1 cellular context compared by ENCODE assay signal in the genomic region with DNA sequence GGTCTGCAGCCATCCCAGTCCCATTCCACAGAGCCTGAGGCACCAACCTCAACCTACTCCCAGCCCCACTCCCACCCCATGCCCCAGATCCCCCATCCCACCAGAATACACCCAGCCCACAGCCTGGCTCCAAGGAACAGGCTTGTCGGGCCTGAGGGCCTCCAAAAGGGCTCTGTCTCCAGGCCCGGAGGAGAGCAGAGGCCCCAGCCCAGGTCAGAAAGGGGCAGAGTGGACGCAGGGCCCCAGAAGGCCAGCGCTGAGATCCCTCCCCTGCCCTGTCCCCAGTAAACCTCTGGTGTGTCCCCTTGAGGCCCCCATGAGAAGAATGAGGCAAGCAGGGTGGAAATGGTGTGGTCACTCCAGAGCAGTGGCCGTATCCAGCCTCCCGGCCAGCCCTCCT.
TF ChIP-seq lines count a peak whose summit lies in the region.

No MANE protein-coding gene starts in this region.

TF ChIP-seq in WTC11, 78 proteins besides CTCF, POLR2A, EP300 and RAD21 (continued from another document):
- TF ChIP-seq, protein P1, sequence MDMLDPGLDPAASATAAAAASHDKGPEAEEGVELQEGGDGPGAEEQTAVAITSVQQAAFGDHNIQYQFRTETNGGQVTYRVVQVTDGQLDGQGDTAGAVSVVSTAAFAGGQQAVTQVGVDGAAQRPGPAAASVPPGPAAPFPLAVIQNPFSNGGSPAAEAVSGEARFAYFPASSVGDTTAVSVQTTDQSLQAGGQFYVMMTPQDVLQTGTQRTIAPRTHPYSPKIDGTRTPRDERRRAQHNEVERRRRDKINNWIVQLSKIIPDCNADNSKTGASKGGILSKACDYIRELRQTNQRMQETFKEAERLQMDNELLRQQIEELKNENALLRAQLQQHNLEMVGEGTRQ (CRISPR knock-in tag; IDR thresholded peaks at IDR 0.05): no peak
- TF ChIP-seq, protein P2, sequence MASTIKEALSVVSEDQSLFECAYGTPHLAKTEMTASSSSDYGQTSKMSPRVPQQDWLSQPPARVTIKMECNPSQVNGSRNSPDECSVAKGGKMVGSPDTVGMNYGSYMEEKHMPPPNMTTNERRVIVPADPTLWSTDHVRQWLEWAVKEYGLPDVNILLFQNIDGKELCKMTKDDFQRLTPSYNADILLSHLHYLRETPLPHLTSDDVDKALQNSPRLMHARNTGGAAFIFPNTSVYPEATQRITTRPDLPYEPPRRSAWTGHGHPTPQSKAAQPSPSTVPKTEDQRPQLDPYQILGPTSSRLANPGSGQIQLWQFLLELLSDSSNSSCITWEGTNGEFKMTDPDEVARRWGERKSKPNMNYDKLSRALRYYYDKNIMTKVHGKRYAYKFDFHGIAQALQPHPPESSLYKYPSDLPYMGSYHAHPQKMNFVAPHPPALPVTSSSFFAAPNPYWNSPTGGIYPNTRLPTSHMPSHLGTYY (CRISPR knock-in tag; IDR thresholded peaks at IDR 0.05): no peak
- no peak for TF ChIP-seq TEAD1 (CRISPR knock-in tag; IDR thresholded peaks at IDR 0.05)
- no peak for TF ChIP-seq NR3C1 (CRISPR knock-in tag; conservative IDR thresholded peaks at IDR 0.05; ENCODE audit: low read depth)
